In genomic region chr17:50272711-50273653, GRCh38 we compare ENCODE assay signal across 8 cellular contexts. TPM values are rescaled to one million over a fixed set of nuclear protein-coding genes. Genes with fewer than 3 reads are reported as not detected.
A peak's percentile ranks its signal among the peaks of the same experiment; 100 is the strongest.
DNase-seq lines count a peak whose midpoint lies in the region; ATAC-seq, FAIRE-seq and TF ChIP-seq lines count a peak whose summit lies in the region.

No MANE protein-coding gene starts in this region.

- H3K36me3 ChIP-seq in body of pancreas (replicated peaks in 1 of 2; ENCODE audit: insufficient read depth in 1 of 2, low read depth in 2 of 2) = no peaks in the 10 kb centered on the region
- H3K36me3 ChIP-seq in iPS-20b (ENCODE audit: insufficient read depth, low read depth, low read length) = no peaks in the 10 kb centered on the region
- no peaks in the 10 kb centered on the region for H3K36me3 ChIP-seq in spleen

- intact Hi-C loops in body of pancreas (cut with DNase I) = loop anchor here (5.0 kb wide), 1 partner anchor 71 kb away; the partner anchor contains the start of gene COL1A1
- intact Hi-C loops in spleen (cut with DNase I; ENCODE audit: low total_unique reads) = loop anchor here (1.0 kb wide), 1 partner anchor 73 kb away; no protein-coding TSS in a partner anchor

- H3K4me1 ChIP-seq in body of pancreas = peaks cover 16% of the 10 kb centered on the region
- peaks cover 29% of the 10 kb centered on the region for H3K4me1 ChIP-seq in iPS-20b (ENCODE audit: insufficient read depth, low read length)
- peaks cover 0 to 57% (median 21%) of the 10 kb centered on the region in 6 donors for H3K4me1 ChIP-seq in spleen

- TF ChIP-seq CTCF in C4-2B (conservative IDR thresholded peaks at IDR 0.05) (peak; percentile 99), body of pancreas (IDR thresholded peaks at IDR 0.05) (peak; percentile 43 to 95 (median 74)), spleen (IDR thresholded peaks at IDR 0.05 in 8 of 11, conservative IDR thresholded peaks at IDR 0.05 in 3 of 11) (peak; percentile 26 to 94 (median 84))

- H3K27me3 ChIP-seq in body of pancreas (peaks cover 0 to 12% of the 10 kb centered on the region in 2 donors), iPS-20b (ENCODE audit: insufficient read depth, low read length) (peaks cover 21% of the 10 kb centered on the region), spleen (replicated peaks in 1 of 7) (peaks cover 0 to 58% (median 21%) of the 10 kb centered on the region in 7 donors)

- peak; percentile 72 for DNase-seq in HTR-8/SVneo (ENCODE audit: insufficient read length, low spot score)
- DNase-seq in T1000 (lab: John Stamatoyannopoulos, UW) = peak; percentile 37
- DNase-seq in body of pancreas = peak in 3 of 4 donors; percentile 49 to 60 (median 51)
- DNase-seq in spleen = peak; percentile 90
- no peak for DNase-seq in DMS153 treated with DMSO at 0.1 percent for 48 hours (lab: John Stamatoyannopoulos, UW; ENCODE audit: unreplicated experiment)

- WGBS in body of pancreas, 2 donors = 4 to 6% methylated on average over 26 to 56 of the region's 57 CpGs
- WGBS in spleen, 5 donors = 5 to 14% (median 9%) methylated on average over 30 to 57 of the region's 57 CpGs

- ATAC-seq in body of pancreas (peak; percentile 63), HG02852 (IDR thresholded peaks at IDR 0.05; ENCODE audit: unreplicated experiment) (no peak)

- peak; percentile 48 for FAIRE-seq in HTR-8/SVneo (lab: Jason Lieb, UNC)

- TF ChIP-seq POLR2A in body of pancreas (IDR thresholded peaks at IDR 0.05) = no peak
- no peak for TF ChIP-seq POLR2A in spleen (IDR thresholded peaks at IDR 0.05)

- H3K4me3 ChIP-seq in body of pancreas (peak overlapping the region; percentile 8 to 37), iPS-20b (ENCODE audit: low read length) (peak overlapping the region; percentile 62), spleen (peak overlapping the region; percentile 44 to 67 (median 52))

- H3K9me3 ChIP-seq in body of pancreas (no peaks in the 10 kb centered on the region), iPS-20b (ENCODE audit: insufficient read depth, low read depth, low read length) (no peaks in the 10 kb centered on the region), spleen (no peaks in the 10 kb centered on the region)

- H3K27ac ChIP-seq in C4-2B (no peak overlapping the region), body of pancreas (no peak overlapping the region), iPS-20b (ENCODE audit: low read length) (no peak overlapping the region), spleen (peak overlapping the region in 7 of 8 donors; percentile 51 to 87 (median 67))

- H3K9ac ChIP-seq in iPS-20b (ENCODE audit: low read depth, low read length) = no peak overlapping the region

RNA-seq across cellular contexts. Expression of gene TMEM92, which starts 1.3 kb away (rescaled TPM):
- total RNA-seq in body of pancreas = not detected
- total RNA-seq in spleen = under 1 TPM in 2 of 7 donors, not detected in 5; 0.44 to 0.49 TPM
- under 1 TPM in 1 of 3 donors, not detected in 2; 0.06 TPM for polyA plus RNA-seq in spleen

Comparison
In these comparisons a context has a peak if more than half of its experiments do, and no peak if none do; other contexts are left out.
1. H3K27ac ChIP-seq: peak in spleen (7 of 8); none in C4-2B (single experiment), body of pancreas (0 of 4) and iPS-20b (single experiment).
2. Peak in every context shown above with its lines, with median percentiles within 50 percentile points of each other: CTCF ChIP-seq and H3K4me3 ChIP-seq.